In genomic region chr13:59371229-59371628, GRCh38 we compare ENCODE assay signal across 9 cellular contexts.
"Had no signal": no experiment of that assay in that cellular context is flagged by ENCODE, and none has a peak within 500 bp of the region (broad histone marks: within the 10 kb centered on the region; RNA-seq: fewer than 3 reads in every experiment).

No MANE protein-coding gene starts in this region.

- H3K4me3 ChIP-seq: GM23248, GM23338, HAP-1 had no signal

- H2AFZ ChIP-seq: GM23248, GM23338 had no signal

- H3K4me2 ChIP-seq: GM23338 had no signal

- H3K9me3 Mint-ChIP-seq: GM23338, H9, HFFc6 had no signal

- H3K36me3 ChIP-seq: HAP-1 had no signal

- H3K4me3 Mint-ChIP-seq: GM23338, H9, HFFc6 had no signal

- H3K4me1 ChIP-seq: HAP-1 had no signal

- DNase-seq: GM23248, GOT3, H7, H9, HCEC 1CT, HFFc6 had no signal

- H3K9me3 ChIP-seq: HAP-1 had no signal

- ATAC-seq: GM23338, HCT116 had no signal

- H3K27ac Mint-ChIP-seq: GM23338, H9, HFFc6 had no signal

- H3K27ac ChIP-seq: GM23248 had no signal
